Comparison of ENCODE assay signal across 1 cellular context in the genomic region with DNA sequence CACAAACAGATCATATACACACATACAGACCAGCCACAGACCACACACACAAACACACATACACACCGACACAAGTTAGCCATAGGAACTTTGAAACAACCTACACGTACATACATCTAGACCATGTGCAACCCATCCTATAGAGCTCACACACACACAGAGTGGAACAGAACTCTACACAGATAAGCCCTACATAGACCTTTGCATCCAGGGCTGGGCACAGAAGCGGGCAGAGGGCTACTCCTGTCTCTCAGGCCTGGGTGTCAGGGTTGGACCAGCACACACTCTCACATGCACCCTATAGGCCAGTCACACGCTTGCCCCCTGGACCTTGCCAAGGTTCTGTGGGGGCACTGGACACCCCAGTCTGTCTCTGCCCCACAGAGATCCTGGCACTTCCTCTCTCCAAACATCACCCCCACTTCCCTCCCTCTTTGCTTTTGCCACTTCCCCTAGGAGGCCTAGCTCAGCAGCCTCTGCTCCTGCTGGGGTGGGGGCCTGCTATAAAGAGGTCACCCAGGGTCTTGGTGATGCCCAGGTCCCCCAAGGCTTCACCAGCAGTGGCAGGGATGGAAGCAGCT.
TF ChIP-seq lines count a peak whose summit lies in the region.

No MANE protein-coding gene starts in this region.

TF ChIP-seq in K562, 482 proteins besides CTCF, POLR2A, EP300 and RAD21 (continued from another document and continues in another):
- TF ChIP-seq, protein P1, sequence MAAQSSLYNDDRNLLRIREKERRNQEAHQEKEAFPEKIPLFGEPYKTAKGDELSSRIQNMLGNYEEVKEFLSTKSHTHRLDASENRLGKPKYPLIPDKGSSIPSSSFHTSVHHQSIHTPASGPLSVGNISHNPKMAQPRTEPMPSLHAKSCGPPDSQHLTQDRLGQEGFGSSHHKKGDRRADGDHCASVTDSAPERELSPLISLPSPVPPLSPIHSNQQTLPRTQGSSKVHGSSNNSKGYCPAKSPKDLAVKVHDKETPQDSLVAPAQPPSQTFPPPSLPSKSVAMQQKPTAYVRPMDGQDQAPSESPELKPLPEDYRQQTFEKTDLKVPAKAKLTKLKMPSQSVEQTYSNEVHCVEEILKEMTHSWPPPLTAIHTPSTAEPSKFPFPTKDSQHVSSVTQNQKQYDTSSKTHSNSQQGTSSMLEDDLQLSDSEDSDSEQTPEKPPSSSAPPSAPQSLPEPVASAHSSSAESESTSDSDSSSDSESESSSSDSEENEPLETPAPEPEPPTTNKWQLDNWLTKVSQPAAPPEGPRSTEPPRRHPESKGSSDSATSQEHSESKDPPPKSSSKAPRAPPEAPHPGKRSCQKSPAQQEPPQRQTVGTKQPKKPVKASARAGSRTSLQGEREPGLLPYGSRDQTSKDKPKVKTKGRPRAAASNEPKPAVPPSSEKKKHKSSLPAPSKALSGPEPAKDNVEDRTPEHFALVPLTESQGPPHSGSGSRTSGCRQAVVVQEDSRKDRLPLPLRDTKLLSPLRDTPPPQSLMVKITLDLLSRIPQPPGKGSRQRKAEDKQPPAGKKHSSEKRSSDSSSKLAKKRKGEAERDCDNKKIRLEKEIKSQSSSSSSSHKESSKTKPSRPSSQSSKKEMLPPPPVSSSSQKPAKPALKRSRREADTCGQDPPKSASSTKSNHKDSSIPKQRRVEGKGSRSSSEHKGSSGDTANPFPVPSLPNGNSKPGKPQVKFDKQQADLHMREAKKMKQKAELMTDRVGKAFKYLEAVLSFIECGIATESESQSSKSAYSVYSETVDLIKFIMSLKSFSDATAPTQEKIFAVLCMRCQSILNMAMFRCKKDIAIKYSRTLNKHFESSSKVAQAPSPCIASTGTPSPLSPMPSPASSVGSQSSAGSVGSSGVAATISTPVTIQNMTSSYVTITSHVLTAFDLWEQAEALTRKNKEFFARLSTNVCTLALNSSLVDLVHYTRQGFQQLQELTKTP (IDR thresholded peaks at IDR 0.05; ENCODE audit: low read depth in 1 of 2, partially characterized antibody in 2 of 2), result no peak
- TF ChIP-seq TARDBP (IDR thresholded peaks at IDR 0.05) (no peak), HIVEP1 (CRISPR knock-in tag; IDR thresholded peaks at IDR 0.05) (peak; percentile 23; the same call in 1 of the 2 replicates), PHTF2 (CRISPR knock-in tag; IDR thresholded peaks at IDR 0.05) (no peak), ASH1L (IDR thresholded peaks at IDR 0.05; ENCODE audit: borderline replicate concordance, low read depth, partially characterized antibody) (no peak), MCM3 (IDR thresholded peaks at IDR 0.05) (no peak), STAT5B (CRISPR knock-in tag; IDR thresholded peaks at IDR 0.05) (no peak), MXI1 (IDR thresholded peaks at IDR 0.05; ENCODE audit: low read depth, low read length) (no peak), POU5F1 (IDR thresholded peaks at IDR 0.05; ENCODE audit: borderline replicate concordance, low read depth, low read length, partially characterized antibody) (no peak), TGIF2 (CRISPR knock-in tag; IDR thresholded peaks at IDR 0.05) (no peak), POLR2H (tag; IDR thresholded peaks at IDR 0.05; ENCODE audit: low read depth) (no peak), SRSF7 (optimal IDR thresholded peaks at IDR 0.05; ENCODE audit: low read depth, low read length) (no peak), HDGF (IDR thresholded peaks at IDR 0.05) (peak; percentile 41; the same call in 1 of the 2 replicates), SPI1 (IDR thresholded peaks at IDR 0.05; ENCODE audit: borderline replicate concordance, low read depth, low read length) (peak; percentile 91), KLF13 (tag; IDR thresholded peaks at IDR 0.05; ENCODE audit: borderline replicate concordance, low read depth) (no peak), GATAD2B (IDR thresholded peaks at IDR 0.05; ENCODE audit: borderline replicate concordance) (no peak), TCFL5 (CRISPR knock-in tag; conservative IDR thresholded peaks at IDR 0.05) (no peak), HDAC1 (IDR thresholded peaks at IDR 0.05) (0 out of 4 replicates have a peak, but pooled peaks of 1 of the 2 experiments have one; percentile 38), NEUROD1 (IDR thresholded peaks at IDR 0.05; ENCODE audit: borderline replicate concordance, low read depth, low read length, partially characterized antibody) (no peak), FOXK2 (conservative IDR thresholded peaks at IDR 0.05 in 1 of 2, IDR thresholded peaks at IDR 0.05 in 1 of 2; ENCODE audit: low read depth in 2 of 2) (0 out of 4 replicates have a peak, but pooled peaks of 1 of the 2 experiments have one; percentile 17), ZSCAN32 (CRISPR knock-in tag; IDR thresholded peaks at IDR 0.05) (no peak), MECOM (CRISPR knock-in tag; IDR thresholded peaks at IDR 0.05) (no peak), RBM22 (IDR thresholded peaks at IDR 0.05; ENCODE audit: low read depth, low read length, poor library complexity, severe bottlenecking) (no peak), SIRT6 (IDR thresholded peaks at IDR 0.05; ENCODE audit: low read depth, low read length) (no peak), ZNF24 (IDR thresholded peaks at IDR 0.05) (no peak), ZNF695 (CRISPR knock-in tag; IDR thresholded peaks at IDR 0.05) (no peak), FOXA1 (IDR thresholded peaks at IDR 0.05; ENCODE audit: borderline replicate concordance) (no peak), CBX3 (IDR thresholded peaks at IDR 0.05; ENCODE audit: borderline replicate concordance in 1 of 2, low read length in 2 of 2) (no peak), RFX1 (IDR thresholded peaks at IDR 0.05) (no peak), BDP1 (IDR thresholded peaks at IDR 0.05; ENCODE audit: insufficient read depth, insufficient read length) (no peak), ZEB2 (IDR thresholded peaks at IDR 0.05) (no peak), ZC3H8 (IDR thresholded peaks at IDR 0.05) (peak; percentile 6; the same call in 1 of the 2 replicates), ZNF133 (CRISPR knock-in tag; IDR thresholded peaks at IDR 0.05) (no peak)
- TF ChIP-seq, protein P2, sequence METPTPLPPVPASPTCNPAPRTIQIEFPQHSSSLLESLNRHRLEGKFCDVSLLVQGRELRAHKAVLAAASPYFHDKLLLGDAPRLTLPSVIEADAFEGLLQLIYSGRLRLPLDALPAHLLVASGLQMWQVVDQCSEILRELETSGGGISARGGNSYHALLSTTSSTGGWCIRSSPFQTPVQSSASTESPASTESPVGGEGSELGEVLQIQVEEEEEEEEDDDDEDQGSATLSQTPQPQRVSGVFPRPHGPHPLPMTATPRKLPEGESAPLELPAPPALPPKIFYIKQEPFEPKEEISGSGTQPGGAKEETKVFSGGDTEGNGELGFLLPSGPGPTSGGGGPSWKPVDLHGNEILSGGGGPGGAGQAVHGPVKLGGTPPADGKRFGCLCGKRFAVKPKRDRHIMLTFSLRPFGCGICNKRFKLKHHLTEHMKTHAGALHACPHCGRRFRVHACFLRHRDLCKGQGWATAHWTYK (CRISPR knock-in tag; IDR thresholded peaks at IDR 0.05), result peak; percentile 15; the same call in 1 of the 2 replicates
- TF ChIP-seq, protein P3, sequence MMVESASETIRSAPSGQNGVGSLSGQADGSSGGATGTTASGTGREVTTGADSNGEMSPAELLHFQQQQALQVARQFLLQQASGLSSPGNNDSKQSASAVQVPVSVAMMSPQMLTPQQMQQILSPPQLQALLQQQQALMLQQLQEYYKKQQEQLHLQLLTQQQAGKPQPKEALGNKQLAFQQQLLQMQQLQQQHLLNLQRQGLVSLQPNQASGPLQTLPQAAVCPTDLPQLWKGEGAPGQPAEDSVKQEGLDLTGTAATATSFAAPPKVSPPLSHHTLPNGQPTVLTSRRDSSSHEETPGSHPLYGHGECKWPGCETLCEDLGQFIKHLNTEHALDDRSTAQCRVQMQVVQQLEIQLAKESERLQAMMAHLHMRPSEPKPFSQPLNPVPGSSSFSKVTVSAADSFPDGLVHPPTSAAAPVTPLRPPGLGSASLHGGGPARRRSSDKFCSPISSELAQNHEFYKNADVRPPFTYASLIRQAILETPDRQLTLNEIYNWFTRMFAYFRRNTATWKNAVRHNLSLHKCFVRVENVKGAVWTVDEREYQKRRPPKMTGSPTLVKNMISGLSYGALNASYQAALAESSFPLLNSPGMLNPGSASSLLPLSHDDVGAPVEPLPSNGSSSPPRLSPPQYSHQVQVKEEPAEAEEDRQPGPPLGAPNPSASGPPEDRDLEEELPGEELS (CRISPR knock-in tag; IDR thresholded peaks at IDR 0.05; ENCODE audit: borderline replicate concordance), result 0 out of 2 replicates have a peak, but pooled peaks have one; percentile 4
- TF ChIP-seq, protein P4, sequence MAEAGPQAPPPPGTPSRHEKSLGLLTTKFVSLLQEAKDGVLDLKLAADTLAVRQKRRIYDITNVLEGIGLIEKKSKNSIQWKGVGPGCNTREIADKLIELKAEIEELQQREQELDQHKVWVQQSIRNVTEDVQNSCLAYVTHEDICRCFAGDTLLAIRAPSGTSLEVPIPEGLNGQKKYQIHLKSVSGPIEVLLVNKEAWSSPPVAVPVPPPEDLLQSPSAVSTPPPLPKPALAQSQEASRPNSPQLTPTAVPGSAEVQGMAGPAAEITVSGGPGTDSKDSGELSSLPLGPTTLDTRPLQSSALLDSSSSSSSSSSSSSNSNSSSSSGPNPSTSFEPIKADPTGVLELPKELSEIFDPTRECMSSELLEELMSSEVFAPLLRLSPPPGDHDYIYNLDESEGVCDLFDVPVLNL (CRISPR knock-in tag; IDR thresholded peaks at IDR 0.05; ENCODE audit: low read depth), result no peak
- TF ChIP-seq, protein P5, sequence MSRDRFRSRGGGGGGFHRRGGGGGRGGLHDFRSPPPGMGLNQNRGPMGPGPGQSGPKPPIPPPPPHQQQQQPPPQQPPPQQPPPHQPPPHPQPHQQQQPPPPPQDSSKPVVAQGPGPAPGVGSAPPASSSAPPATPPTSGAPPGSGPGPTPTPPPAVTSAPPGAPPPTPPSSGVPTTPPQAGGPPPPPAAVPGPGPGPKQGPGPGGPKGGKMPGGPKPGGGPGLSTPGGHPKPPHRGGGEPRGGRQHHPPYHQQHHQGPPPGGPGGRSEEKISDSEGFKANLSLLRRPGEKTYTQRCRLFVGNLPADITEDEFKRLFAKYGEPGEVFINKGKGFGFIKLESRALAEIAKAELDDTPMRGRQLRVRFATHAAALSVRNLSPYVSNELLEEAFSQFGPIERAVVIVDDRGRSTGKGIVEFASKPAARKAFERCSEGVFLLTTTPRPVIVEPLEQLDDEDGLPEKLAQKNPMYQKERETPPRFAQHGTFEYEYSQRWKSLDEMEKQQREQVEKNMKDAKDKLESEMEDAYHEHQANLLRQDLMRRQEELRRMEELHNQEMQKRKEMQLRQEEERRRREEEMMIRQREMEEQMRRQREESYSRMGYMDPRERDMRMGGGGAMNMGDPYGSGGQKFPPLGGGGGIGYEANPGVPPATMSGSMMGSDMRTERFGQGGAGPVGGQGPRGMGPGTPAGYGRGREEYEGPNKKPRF (IDR thresholded peaks at IDR 0.05; ENCODE audit: low read depth, low read length), result no peak
- TF ChIP-seq, protein P6, sequence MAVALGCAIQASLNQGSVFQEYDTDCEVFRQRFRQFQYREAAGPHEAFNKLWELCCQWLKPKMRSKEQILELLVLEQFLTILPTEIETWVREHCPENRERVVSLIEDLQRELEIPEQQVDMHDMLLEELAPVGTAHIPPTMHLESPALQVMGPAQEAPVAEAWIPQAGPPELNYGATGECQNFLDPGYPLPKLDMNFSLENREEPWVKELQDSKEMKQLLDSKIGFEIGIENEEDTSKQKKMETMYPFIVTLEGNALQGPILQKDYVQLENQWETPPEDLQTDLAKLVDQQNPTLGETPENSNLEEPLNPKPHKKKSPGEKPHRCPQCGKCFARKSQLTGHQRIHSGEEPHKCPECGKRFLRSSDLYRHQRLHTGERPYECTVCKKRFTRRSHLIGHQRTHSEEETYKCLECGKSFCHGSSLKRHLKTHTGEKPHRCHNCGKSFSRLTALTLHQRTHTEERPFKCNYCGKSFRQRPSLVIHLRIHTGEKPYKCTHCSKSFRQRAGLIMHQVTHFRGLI (CRISPR knock-in tag; IDR thresholded peaks at IDR 0.05), result 0 out of 2 replicates have a peak, but pooled peaks have one; percentile 5
- TF ChIP-seq, protein P7, sequence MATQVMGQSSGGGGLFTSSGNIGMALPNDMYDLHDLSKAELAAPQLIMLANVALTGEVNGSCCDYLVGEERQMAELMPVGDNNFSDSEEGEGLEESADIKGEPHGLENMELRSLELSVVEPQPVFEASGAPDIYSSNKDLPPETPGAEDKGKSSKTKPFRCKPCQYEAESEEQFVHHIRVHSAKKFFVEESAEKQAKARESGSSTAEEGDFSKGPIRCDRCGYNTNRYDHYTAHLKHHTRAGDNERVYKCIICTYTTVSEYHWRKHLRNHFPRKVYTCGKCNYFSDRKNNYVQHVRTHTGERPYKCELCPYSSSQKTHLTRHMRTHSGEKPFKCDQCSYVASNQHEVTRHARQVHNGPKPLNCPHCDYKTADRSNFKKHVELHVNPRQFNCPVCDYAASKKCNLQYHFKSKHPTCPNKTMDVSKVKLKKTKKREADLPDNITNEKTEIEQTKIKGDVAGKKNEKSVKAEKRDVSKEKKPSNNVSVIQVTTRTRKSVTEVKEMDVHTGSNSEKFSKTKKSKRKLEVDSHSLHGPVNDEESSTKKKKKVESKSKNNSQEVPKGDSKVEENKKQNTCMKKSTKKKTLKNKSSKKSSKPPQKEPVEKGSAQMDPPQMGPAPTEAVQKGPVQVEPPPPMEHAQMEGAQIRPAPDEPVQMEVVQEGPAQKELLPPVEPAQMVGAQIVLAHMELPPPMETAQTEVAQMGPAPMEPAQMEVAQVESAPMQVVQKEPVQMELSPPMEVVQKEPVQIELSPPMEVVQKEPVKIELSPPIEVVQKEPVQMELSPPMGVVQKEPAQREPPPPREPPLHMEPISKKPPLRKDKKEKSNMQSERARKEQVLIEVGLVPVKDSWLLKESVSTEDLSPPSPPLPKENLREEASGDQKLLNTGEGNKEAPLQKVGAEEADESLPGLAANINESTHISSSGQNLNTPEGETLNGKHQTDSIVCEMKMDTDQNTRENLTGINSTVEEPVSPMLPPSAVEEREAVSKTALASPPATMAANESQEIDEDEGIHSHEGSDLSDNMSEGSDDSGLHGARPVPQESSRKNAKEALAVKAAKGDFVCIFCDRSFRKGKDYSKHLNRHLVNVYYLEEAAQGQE (CRISPR knock-in tag; IDR thresholded peaks at IDR 0.05; ENCODE audit: low read depth), result no peak
- TF ChIP-seq, protein P8, sequence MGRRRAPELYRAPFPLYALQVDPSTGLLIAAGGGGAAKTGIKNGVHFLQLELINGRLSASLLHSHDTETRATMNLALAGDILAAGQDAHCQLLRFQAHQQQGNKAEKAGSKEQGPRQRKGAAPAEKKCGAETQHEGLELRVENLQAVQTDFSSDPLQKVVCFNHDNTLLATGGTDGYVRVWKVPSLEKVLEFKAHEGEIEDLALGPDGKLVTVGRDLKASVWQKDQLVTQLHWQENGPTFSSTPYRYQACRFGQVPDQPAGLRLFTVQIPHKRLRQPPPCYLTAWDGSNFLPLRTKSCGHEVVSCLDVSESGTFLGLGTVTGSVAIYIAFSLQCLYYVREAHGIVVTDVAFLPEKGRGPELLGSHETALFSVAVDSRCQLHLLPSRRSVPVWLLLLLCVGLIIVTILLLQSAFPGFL (CRISPR knock-in tag; IDR thresholded peaks at IDR 0.05), result no peak
- TF ChIP-seq, protein P9, sequence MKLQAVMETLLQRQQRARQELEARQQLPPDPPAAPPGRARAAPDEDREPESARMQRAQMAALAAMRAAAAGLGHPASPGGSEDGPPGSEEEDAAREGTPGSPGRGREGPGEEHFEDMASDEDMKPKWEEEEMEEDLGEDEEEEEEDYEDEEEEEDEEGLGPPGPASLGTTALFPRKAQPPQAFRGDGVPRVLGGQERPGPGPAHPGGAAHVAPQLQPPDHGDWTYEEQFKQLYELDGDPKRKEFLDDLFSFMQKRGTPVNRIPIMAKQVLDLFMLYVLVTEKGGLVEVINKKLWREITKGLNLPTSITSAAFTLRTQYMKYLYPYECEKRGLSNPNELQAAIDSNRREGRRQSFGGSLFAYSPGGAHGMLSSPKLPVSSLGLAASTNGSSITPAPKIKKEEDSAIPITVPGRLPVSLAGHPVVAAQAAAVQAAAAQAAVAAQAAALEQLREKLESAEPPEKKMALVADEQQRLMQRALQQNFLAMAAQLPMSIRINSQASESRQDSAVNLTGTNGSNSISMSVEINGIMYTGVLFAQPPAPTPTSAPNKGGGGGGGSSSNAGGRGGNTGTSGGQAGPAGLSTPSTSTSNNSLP (IDR thresholded peaks at IDR 0.05; ENCODE audit: borderline replicate concordance, low read depth, low read length), result no peak
